In the genomic region with DNA sequence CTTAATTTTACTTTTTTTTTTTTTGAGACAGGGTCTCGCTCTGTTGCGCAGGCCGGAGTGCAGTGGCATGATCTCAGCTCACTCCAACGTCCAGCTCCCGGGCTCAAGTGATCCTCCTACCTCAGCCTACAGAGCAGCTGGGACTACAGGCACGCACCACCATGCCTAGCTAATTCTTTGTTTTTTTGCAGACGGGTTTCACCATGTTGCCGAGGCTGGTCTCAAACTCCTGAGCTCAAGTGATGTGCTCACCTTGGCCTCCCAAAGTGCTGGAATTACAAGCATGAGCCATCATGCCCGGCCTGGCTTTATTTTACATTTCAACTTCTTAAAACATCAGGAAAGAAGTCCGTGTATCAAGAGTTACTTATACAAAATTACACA, we compare ENCODE assay signal across 20 cellular contexts. TPM values are rescaled to one million over a fixed set of nuclear protein-coding genes. Genes with fewer than 3 reads are reported as not detected.
DNase-seq lines count a peak whose midpoint lies in the region; ATAC-seq and TF ChIP-seq lines count a peak whose summit lies in the region.
"Had no signal": no experiment of that assay in that cellular context is flagged by ENCODE, and none has a peak within 500 bp of the region (broad histone marks: within the 10 kb centered on the region; RNA-seq: fewer than 3 reads in every experiment).

No MANE protein-coding gene starts in this region.

- CTCF ChIA-PET in Calu3 (lab: Charles Lee) (interaction anchor here (0.7 kb wide), 1 partner anchor 82 kb away, joined by 3 read pairs; no protein-coding TSS in a partner anchor), T-cell (lab: Charles Lee) (no interaction called here)

- peaks cover 74% of the 10 kb centered on the region for H3K79me2 ChIP-seq in fibroblast of lung (ENCODE audit: control insufficient read depth, insufficient read depth, low read length)

- H3K27me3 ChIP-seq in SJSA1 (replicated peaks) (no peaks in the 10 kb centered on the region), fibroblast of lung (ENCODE audit: control insufficient read depth, insufficient read depth, low read length) (no peaks in the 10 kb centered on the region), skeletal muscle satellite cell (ENCODE audit: control insufficient read depth, insufficient read depth, low read length) (no peaks in the 10 kb centered on the region)
- H3K27me3 ChIP-seq: pancreas, Peyer's patch had no signal

- TF ChIP-seq CTCF in Calu3 (IDR thresholded peaks at IDR 0.05; ENCODE audit: unreplicated experiment) (no peak), fibroblast of lung (conservative IDR thresholded peaks at IDR 0.05 in 1 of 2, IDR thresholded peaks at IDR 0.05 in 1 of 2; ENCODE audit: low read depth in 1 of 2, low read length in 2 of 2) (no peak)

- DNase-seq in Calu3 (no peak), SJSA1 (ENCODE audit: low read depth in 1 of 2, low spot score in 2 of 2) (no peak), fibroblast of lung (ENCODE audit: low read depth in 2 of 2) (no peak), amniotic stem cell (lab: John Stamatoyannopoulos, UW) (no peak), T-cell (no peak), glomerular visceral epithelial cell (ENCODE audit: extremely low spot score) (no peak), cerebellar cortex (ENCODE audit: low spot score) (no peak)
- DNase-seq: activated CD8-positive, alpha-beta memory T cell treated with anti-CD3 and anti-CD28 coated beads, Interleukin-2, amount 10 ng/mL, durations not matched to agents 7 days and 5 days; C1 segment of cervical spinal cord; DMS153; effector memory CD4-positive, alpha-beta T cell; NCI-H1048; Peyer's patch; stimulated activated naive CD8-positive, alpha-beta T cell treated with anti-CD3 and anti-CD28 coated beads, Interleukin-15, Interleukin-2, amounts not matched to agents 100 U/mL and 50 U/mL, for 24 hours; T-helper 17 cell had no signal

- H4K20me1 ChIP-seq in fibroblast of lung (ENCODE audit: control insufficient read depth, extremely low read depth, insufficient read depth, low read length), result no peaks in the 10 kb centered on the region

- no peak overlapping the region for H2AFZ ChIP-seq in fibroblast of lung (ENCODE audit: low read length)

- POLR2A ChIA-PET in T-cell (lab: Charles Lee), result no interaction called here

- H3K4me1 ChIP-seq in SJSA1 (replicated peaks) (peaks cover 79% of the 10 kb centered on the region), fibroblast of lung (ENCODE audit: control insufficient read depth, extremely low read depth, insufficient read depth, low read length) (peaks cover 27% of the 10 kb centered on the region), skeletal muscle satellite cell (ENCODE audit: control insufficient read depth, insufficient read depth, low read length) (peaks cover 53% of the 10 kb centered on the region)

- H3K27ac ChIP-seq in SJSA1 (peak overlapping the region; percentile 84), fibroblast of lung (ENCODE audit: insufficient read depth, low read length) (peak overlapping the region; percentile 58)

- H3K27ac Mint-ChIP-seq in Calu3 (ENCODE audit: unreplicated experiment), result peak overlapping the region; percentile 94
- H3K27ac Mint-ChIP-seq in T-cell, result no peak overlapping the region
- H3K27ac Mint-ChIP-seq: activated CD8-positive, alpha-beta memory T cell treated with anti-CD3 and anti-CD28 coated beads, Interleukin-2, amount 10 ng/mL, durations not matched to agents 7 days and 5 days; T-helper 17 cell had no signal

- intact Hi-C loops in Calu3 (cut with micrococcal nuclease; ENCODE audit: unreplicated experiment), result no loop called here

- BruUV-seq in Calu3 (replicated peaks; lab: Mats Ljungman, UMichigan), result no TSS peak

- H3K9me3 ChIP-seq in SJSA1 (replicated peaks) (no peaks in the 10 kb centered on the region), fibroblast of lung (ENCODE audit: control insufficient read depth, insufficient read depth, low read depth, low read length) (no peaks in the 10 kb centered on the region), skeletal muscle satellite cell (replicated peaks; ENCODE audit: low read length) (no peaks in the 10 kb centered on the region)
- H3K9me3 ChIP-seq: pancreas, Peyer's patch had no signal

- H3K9ac ChIP-seq in fibroblast of lung (ENCODE audit: insufficient read depth, low read length) (no peak overlapping the region), skeletal muscle satellite cell (ENCODE audit: low read depth, low read length) (peak overlapping the region; percentile 44)

- H3K4me1 Mint-ChIP-seq in Calu3 (ENCODE audit: low read depth, unreplicated experiment), result peaks cover 80% of the 10 kb centered on the region
- peaks cover 56 to 70% (median 67%) of the 10 kb centered on the region in 3 donors for H3K4me1 Mint-ChIP-seq in T-cell

- H3K36me3 ChIP-seq in SJSA1 (peaks cover 54% of the 10 kb centered on the region), fibroblast of lung (ENCODE audit: control insufficient read depth, insufficient read depth, low read length) (peaks cover 4% of the 10 kb centered on the region), skeletal muscle satellite cell (ENCODE audit: insufficient read depth, low read length) (peaks cover 45% of the 10 kb centered on the region)

- H3K9me3 Mint-ChIP-seq in Calu3 (ENCODE audit: low read depth, unreplicated experiment) (no peaks in the 10 kb centered on the region), T-cell (no peaks in the 10 kb centered on the region)
- H3K9me3 Mint-ChIP-seq: brain had no signal

- peaks cover 77% of the 10 kb centered on the region for H3K36me3 Mint-ChIP-seq in Calu3 (ENCODE audit: insufficient read depth, unreplicated experiment)
- peaks cover 48% of the 10 kb centered on the region for H3K36me3 Mint-ChIP-seq in T-cell

- H3K4me2 ChIP-seq in fibroblast of lung (ENCODE audit: extremely low read depth, insufficient read depth, low read length), result no peak overlapping the region
- H3K4me2 ChIP-seq in skeletal muscle satellite cell (ENCODE audit: low read length), result peak overlapping the region; percentile 71

- ATAC-seq in T-cell (replicated peaks in 1 of 4), result no peak
- ATAC-seq: activated CD8-positive, alpha-beta memory T cell treated with anti-CD3 and anti-CD28 coated beads, Interleukin-2, amount 10 ng/mL, durations not matched to agents 7 days and 5 days; stimulated activated naive CD8-positive, alpha-beta T cell treated with anti-CD3 and anti-CD28 coated beads, Interleukin-15, Interleukin-2, amounts not matched to agents 100 U/mL and 50 U/mL, for 24 hours; T-helper 17 cell had no signal

- H3K4me3 ChIP-seq in SJSA1, result no peak overlapping the region
- no peak overlapping the region for H3K4me3 ChIP-seq in fibroblast of lung (replicated peaks in 1 of 4; ENCODE audit: control extremely low read depth in 1 of 4, insufficient read depth in 1 of 4, low read depth in 3 of 4, low read length in 4 of 4)
- no peak overlapping the region for H3K4me3 ChIP-seq in skeletal muscle satellite cell (ENCODE audit: low read length)
- H3K4me3 ChIP-seq: pancreas, Peyer's patch had no signal

- H3K27me3 Mint-ChIP-seq in Calu3 (ENCODE audit: unreplicated experiment), result no peaks in the 10 kb centered on the region
- H3K27me3 Mint-ChIP-seq in T-cell, result no peaks in the 10 kb centered on the region
- H3K27me3 Mint-ChIP-seq: activated CD8-positive, alpha-beta memory T cell treated with anti-CD3 and anti-CD28 coated beads, Interleukin-2, amount 10 ng/mL, durations not matched to agents 7 days and 5 days; T-helper 17 cell had no signal

- H3K4me3 Mint-ChIP-seq in Calu3 (ENCODE audit: low read depth, unreplicated experiment) (peak overlapping the region; percentile 38), T-cell (no peak overlapping the region)
- H3K4me3 Mint-ChIP-seq: activated CD8-positive, alpha-beta memory T cell treated with anti-CD3 and anti-CD28 coated beads, Interleukin-2, amount 10 ng/mL, durations not matched to agents 7 days and 5 days; T-helper 17 cell had no signal

RNA-seq across cellular contexts. Expression of gene OSER1, which starts 5.7 kb away (rescaled TPM):
- total RNA-seq in Calu3 (2022) (52.2 and 56.7 TPM in 2 replicates), fibroblast of lung (63.2 and 73.2 TPM in 2 replicates), T-cell (10 to 100 TPM; 28.7 to 96.7 (median 35.4) TPM)
- 33.8 and 58.7 TPM in 2 replicates for total RNA-seq in SJSA1 (2014; rRNA removed; shearing (Covaris generic))
- 50.9 and 53.5 TPM in 2 replicates for polyA plus RNA-seq in fibroblast of lung
- polyA plus RNA-seq in fibroblast of lung (2012), result 31.9 and 33.9 TPM in 2 replicates
- polyA minus RNA-seq in fibroblast of lung (ENCODE audit: low replicate concordance), result 22.1 and 49.4 TPM in 2 replicates
- 34.7 and 35.2 TPM in 2 replicates for total RNA-seq in skeletal muscle satellite cell (2012; rRNA removed)

RNA-seq across cellular contexts. Expression of gene JPH2, which starts 17.8 kb away (rescaled TPM):
- 0.50 and 0.59 TPM in 2 replicates for total RNA-seq in Calu3 (2022)
- total RNA-seq in SJSA1 (2014; rRNA removed; shearing (Covaris generic)), result 19.1 and 21.7 TPM in 2 replicates
- total RNA-seq in fibroblast of lung, result 0.51 and 0.66 TPM in 2 replicates
- 0.51 and 4.9 TPM in 2 replicates for polyA plus RNA-seq in fibroblast of lung
- polyA plus RNA-seq in fibroblast of lung (2012), result 0.62 and 6.6 TPM in 2 replicates
- 0.56 and 8.0 TPM in 2 replicates for polyA minus RNA-seq in fibroblast of lung (ENCODE audit: low replicate concordance)
- total RNA-seq in skeletal muscle satellite cell (2012; rRNA removed), result under 0.01 and 5.9 TPM in 2 replicates
- total RNA-seq in T-cell, result under 1 TPM in 3 of 5 donors, not detected in 2; 0.06 to 0.15 (median 0.09) TPM
- total RNA-seq: activated CD8-positive, alpha-beta memory T cell treated with anti-CD3 and anti-CD28 coated beads, Interleukin-2, amount 10 ng/mL, durations not matched to agents 7 days and 5 days; T-helper 17 cell had no signal

RNA-seq across cellular contexts. Expression of gene GDAP1L1, which starts 42.3 kb away (rescaled TPM):
- total RNA-seq in Calu3 (2022), result not detected in 2 replicates
- not detected in 2 replicates for total RNA-seq in SJSA1 (2014; rRNA removed; shearing (Covaris generic))
- total RNA-seq in fibroblast of lung, result not detected in 2 replicates
- not detected in 2 replicates for polyA plus RNA-seq in fibroblast of lung
- polyA plus RNA-seq in fibroblast of lung (2012), result not detected in 2 replicates
- not detected in 2 replicates for polyA minus RNA-seq in fibroblast of lung (ENCODE audit: low replicate concordance)
- total RNA-seq in skeletal muscle satellite cell (2012; rRNA removed), result not detected in 2 replicates
- total RNA-seq in T-cell, result not detected
- total RNA-seq: activated CD8-positive, alpha-beta memory T cell treated with anti-CD3 and anti-CD28 coated beads, Interleukin-2, amount 10 ng/mL, durations not matched to agents 7 days and 5 days; glomerular endothelial cell; kidney epithelial cell; T-helper 17 cell had no signal

Comparison
In these comparisons a context has a peak if more than half of its experiments do, and no peak if none do; other contexts are left out.
1. RNA of gene JPH2, which starts 17.8 kb away (total RNA-seq): 19.1 to 21.7 TPM in SJSA1; 0.51 to 0.66 TPM in fibroblast of lung, 0.50 to 0.59 TPM in Calu3 and 0.06 to 0.15 TPM in T-cell; every median in the first group is over 10 times any median in the second.